7 cellular contexts compared by ENCODE assay signal in the genomic region with DNA sequence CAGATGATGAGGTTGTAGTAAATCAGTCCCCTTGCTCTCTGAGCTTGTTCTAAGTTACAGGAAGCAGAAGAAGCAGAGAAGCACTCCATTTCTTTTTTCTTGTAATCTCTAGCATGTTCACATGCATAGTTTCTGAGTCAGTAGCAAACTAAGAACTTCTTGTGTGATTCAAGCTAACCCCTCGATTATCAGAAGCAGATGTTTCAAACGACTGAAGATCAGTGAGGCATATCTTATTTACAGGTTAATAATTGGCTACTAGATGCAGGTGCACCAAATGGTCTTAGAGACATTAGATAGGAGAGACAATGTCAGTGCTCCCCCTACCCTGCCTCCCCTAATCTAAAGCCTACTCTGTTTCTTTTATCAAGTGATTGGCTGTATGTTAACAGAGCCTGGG.
A peak's percentile ranks its signal among the peaks of the same experiment; 100 is the strongest.
ATAC-seq lines count a peak whose summit lies in the region.

No MANE protein-coding gene starts in this region.

- ATAC-seq in GM18870 (IDR thresholded peaks at IDR 0.05; ENCODE audit: unreplicated experiment): peak; percentile 73
- ATAC-seq in GM19395 (IDR thresholded peaks at IDR 0.05; ENCODE audit: unreplicated experiment): peak; percentile 95
- peak; percentile 57 for ATAC-seq in GM21515 (IDR thresholded peaks at IDR 0.05; ENCODE audit: unreplicated experiment)
- peak; percentile 82 for ATAC-seq in HG02642 (IDR thresholded peaks at IDR 0.05; ENCODE audit: poor library complexity, unreplicated experiment)
- ATAC-seq in HG02981 (IDR thresholded peaks at IDR 0.05; ENCODE audit: unreplicated experiment): peak; percentile 89
- peak; percentile 68 for ATAC-seq in HG03196 (IDR thresholded peaks at IDR 0.05; ENCODE audit: unreplicated experiment)
- ATAC-seq in HG03565 (IDR thresholded peaks at IDR 0.05; ENCODE audit: unreplicated experiment): peak; percentile 61

Comparison
In these comparisons a context has a peak if more than half of its experiments do, and no peak if none do; other contexts are left out.
1. Peak in every context shown above with its lines: ATAC-seq.